Comparison of ENCODE assay signal across 9 cellular contexts in genomic region chr6:95803889-95804288, GRCh38.
"Had no signal": no experiment of that assay in that cellular context is flagged by ENCODE, and none has a peak within 500 bp of the region (broad histone marks: within the 10 kb centered on the region; RNA-seq: fewer than 3 reads in every experiment).

No MANE protein-coding gene starts in this region.

- H3K4me3 Mint-ChIP-seq: HFFc6 had no signal

- H3K36me3 ChIP-seq: HAP-1 had no signal

- H3K9ac ChIP-seq: GM23248 had no signal

- H2AFZ ChIP-seq: GM23248 had no signal

- H3K27ac Mint-ChIP-seq: HFFc6 had no signal

- H3K27ac ChIP-seq: GM23248, HL-60 had no signal

- FAIRE-seq: K562 had no signal

- H3K9me3 ChIP-seq: HAP-1 had no signal

- DNase-seq: GM23248, GOT3, H7, HFFc6, IMR-90 had no signal

- H3K4me3 ChIP-seq: GM23248, HAP-1, K562 had no signal

- ATAC-seq: HCT116, K562 had no signal

- H3K4me1 ChIP-seq: HAP-1 had no signal
